ENCODE assay signal across 23 cellular contexts in genomic region chr15:52184721-52185120, GRCh38.
"Had no signal": no experiment of that assay in that cellular context is flagged by ENCODE, and none has a peak within 500 bp of the region (broad histone marks: within the 10 kb centered on the region; RNA-seq: fewer than 3 reads in every experiment).

No MANE protein-coding gene starts in this region.

- H3K27me3 ChIP-seq: esophagus squamous epithelium, gastroesophageal sphincter, thyroid gland, upper lobe of right lung, vagina had no signal

- DNase-seq: cortex of kidney; effector memory CD4-positive, alpha-beta T cell; esophagus squamous epithelium; foreskin fibroblast; glutamatergic neuron; hippocampal formation; left colon; mammary epithelial cell; natural killer cell; nucleus accumbens; psoas muscle; retina; small intestine; stimulated activated CD4-positive, alpha-beta T cell treated with anti-CD3 and anti-CD28 coated beads, Interleukin-12 subunit alpha, Interleukin-12 subunit beta, amount 100 ng/mL, for 4 hours; stimulated activated naive CD4-positive, alpha-beta T cell; thyroid gland; upper lobe of right lung had no signal

- H3K4me1 ChIP-seq: neural progenitor cell, parathyroid adenoma, psoas muscle had no signal

- H3K4me2 ChIP-seq: neural progenitor cell had no signal

- H3K79me2 ChIP-seq: parathyroid adenoma had no signal

- H3K9me3 Mint-ChIP-seq: central memory CD8-positive, alpha-beta T cell; natural killer cell; neural progenitor cell had no signal

- H3K27me3 Mint-ChIP-seq: central memory CD8-positive, alpha-beta T cell had no signal

- H3K9me3 ChIP-seq: esophagus squamous epithelium, gastroesophageal sphincter, psoas muscle, thyroid gland, upper lobe of right lung, vagina had no signal

- ATAC-seq: gastroesophageal sphincter, left colon, natural killer cell, psoas muscle had no signal

- H3K36me3 Mint-ChIP-seq: natural killer cell, neural progenitor cell had no signal

- H3K9ac ChIP-seq: neural progenitor cell, parathyroid adenoma had no signal

- H3K4me3 Mint-ChIP-seq: central memory CD8-positive, alpha-beta T cell; natural killer cell; neural progenitor cell had no signal

- H2AFZ ChIP-seq: neural progenitor cell, parathyroid adenoma had no signal

- H3K27ac Mint-ChIP-seq: natural killer cell, neural progenitor cell had no signal

- FAIRE-seq: small intestine had no signal

- H3K27ac ChIP-seq: epithelial cell of prostate, esophagus squamous epithelium, gastroesophageal sphincter, neural progenitor cell, parathyroid adenoma, psoas muscle, thyroid gland, upper lobe of right lung, vagina had no signal

- H3K36me3 ChIP-seq: esophagus squamous epithelium, gastroesophageal sphincter, neural progenitor cell, thyroid gland, upper lobe of right lung, vagina had no signal

- H3K4me3 ChIP-seq: esophagus squamous epithelium, gastroesophageal sphincter, neural progenitor cell, psoas muscle, thyroid gland, upper lobe of right lung, vagina had no signal
